Comparison of ENCODE assay signal across 8 cellular contexts in the genomic region with DNA sequence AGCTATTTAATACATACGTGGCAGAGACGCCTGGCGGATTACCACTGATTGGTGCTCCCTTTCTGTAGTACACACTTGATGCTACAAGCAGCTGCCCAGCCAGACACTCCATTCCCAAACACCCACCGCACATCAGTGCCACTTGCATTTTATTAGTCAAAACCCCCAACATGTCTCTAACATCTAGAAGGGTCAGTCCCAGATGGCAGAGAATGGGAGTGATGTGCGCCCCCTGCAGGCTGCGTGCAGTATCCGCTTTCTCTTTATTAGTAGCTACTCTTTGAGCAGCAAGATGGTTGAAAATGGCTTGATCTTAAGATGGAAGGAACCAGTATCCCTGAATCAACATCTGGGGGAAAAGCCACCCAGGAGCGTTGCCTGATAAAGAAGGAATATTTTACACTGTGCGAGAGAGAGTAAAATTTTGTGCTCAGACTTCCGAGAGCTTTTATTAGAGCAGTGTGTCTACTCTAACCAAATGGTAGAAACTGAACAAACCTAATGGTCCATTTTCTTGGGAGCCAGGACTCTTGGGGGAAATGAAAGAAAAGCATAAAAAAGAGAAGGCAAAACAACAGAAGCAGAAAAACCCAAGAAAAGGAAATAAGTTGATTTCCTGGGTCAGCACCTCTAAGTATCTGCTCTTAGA.
A peak's percentile ranks its signal among the peaks of the same experiment; 100 is the strongest.
DNase-seq lines count a peak whose midpoint lies in the region; ATAC-seq and TF ChIP-seq lines count a peak whose summit lies in the region.

No MANE protein-coding gene starts in this region.

- CTCF ChIA-PET in WTC11 (lab: Charles Lee): interaction anchor here (0.5 to 3.1 kb wide), 51 partner anchors 10 to 1145 kb away, joined by 3 to 50 read pairs (median 4); a partner anchor contains a TSS

- in situ Hi-C loops in ACHN (cut with HindIII; ENCODE audit: low pct_ligation_motif_present, low pct_unique_long_range_greater_than_20kb, low sequenced_read_pairs): no loop called here

- POLR2A ChIA-PET in WTC11 (lab: Charles Lee): interaction anchor here (0.5 kb wide), 1 partner anchor 90 kb away, joined by 3 read pairs; no protein-coding TSS in a partner anchor

- H3K4me3 Mint-ChIP-seq in WTC11: no peak overlapping the region

- H3K9me3 Mint-ChIP-seq in WTC11: peaks cover 7% of the 10 kb centered on the region

- DNase-seq in ACHN (peak; percentile 12), GM20000 (ENCODE audit: low spot score) (peak; percentile 13), WTC11 (ENCODE audit: low spot score) (peak; percentile 80), germinal center (ENCODE audit: low spot score) (peak; percentile 17), DMS153 treated with DMSO at 0.1 percent for 48 hours (lab: John Stamatoyannopoulos, UW; ENCODE audit: unreplicated experiment) (no peak), DMS114 treated with DMSO at 0.1 percent for 48 hours (lab: John Stamatoyannopoulos, UW; ENCODE audit: unreplicated experiment) (no peak), GM19240 (ENCODE audit: insufficient read length, low spot score) (no peak)

- TF ChIP-seq CTCF in GM20000 (IDR thresholded peaks at IDR 0.05; ENCODE audit: extremely low read depth, missing control alignments) (peak; percentile 54), WTC11 (IDR thresholded peaks at IDR 0.05) (peak; percentile 79)

- H3K4me1 Mint-ChIP-seq in WTC11: peaks cover 32% of the 10 kb centered on the region

- no peak overlapping the region for H3K27ac Mint-ChIP-seq in WTC11

- H3K36me3 Mint-ChIP-seq in WTC11: no peaks in the 10 kb centered on the region

- ATAC-seq in WTC11: peak; percentile 74
- ATAC-seq in GM19397 (IDR thresholded peaks at IDR 0.05; ENCODE audit: unreplicated experiment): no peak

- no peaks in the 10 kb centered on the region; the same call in 1 of the 2 replicates for H3K27me3 Mint-ChIP-seq in WTC11 (ENCODE audit: low read depth)

TF ChIP-seq in WTC11, 78 proteins besides CTCF, POLR2A, EP300 and RAD21:
- TF ChIP-seq ZNF121 (CRISPR knock-in tag; IDR thresholded peaks at IDR 0.05) (no peak), ZNF423 (CRISPR knock-in tag; IDR thresholded peaks at IDR 0.05) (no peak), SP1 (CRISPR knock-in tag; conservative IDR thresholded peaks at IDR 0.05) (no peak), JAZF1 (CRISPR knock-in tag; IDR thresholded peaks at IDR 0.05) (no peak), JUN (CRISPR knock-in tag; IDR thresholded peaks at IDR 0.05) (no peak), TCF7 (CRISPR knock-in tag; IDR thresholded peaks at IDR 0.05; ENCODE audit: low read depth) (no peak)
- TF ChIP-seq, protein P1, sequence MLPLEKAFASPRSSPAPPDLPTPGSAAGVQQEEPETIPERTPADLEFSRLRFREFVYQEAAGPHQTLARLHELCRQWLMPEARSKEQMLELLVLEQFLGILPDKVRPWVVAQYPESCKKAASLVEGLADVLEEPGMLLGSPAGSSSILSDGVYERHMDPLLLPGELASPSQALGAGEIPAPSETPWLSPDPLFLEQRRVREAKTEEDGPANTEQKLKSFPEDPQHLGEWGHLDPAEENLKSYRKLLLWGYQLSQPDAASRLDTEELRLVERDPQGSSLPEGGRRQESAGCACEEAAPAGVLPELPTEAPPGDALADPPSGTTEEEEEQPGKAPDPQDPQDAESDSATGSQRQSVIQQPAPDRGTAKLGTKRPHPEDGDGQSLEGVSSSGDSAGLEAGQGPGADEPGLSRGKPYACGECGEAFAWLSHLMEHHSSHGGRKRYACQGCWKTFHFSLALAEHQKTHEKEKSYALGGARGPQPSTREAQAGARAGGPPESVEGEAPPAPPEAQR (CRISPR knock-in tag; IDR thresholded peaks at IDR 0.05): no peak
- TF ChIP-seq, protein P2, sequence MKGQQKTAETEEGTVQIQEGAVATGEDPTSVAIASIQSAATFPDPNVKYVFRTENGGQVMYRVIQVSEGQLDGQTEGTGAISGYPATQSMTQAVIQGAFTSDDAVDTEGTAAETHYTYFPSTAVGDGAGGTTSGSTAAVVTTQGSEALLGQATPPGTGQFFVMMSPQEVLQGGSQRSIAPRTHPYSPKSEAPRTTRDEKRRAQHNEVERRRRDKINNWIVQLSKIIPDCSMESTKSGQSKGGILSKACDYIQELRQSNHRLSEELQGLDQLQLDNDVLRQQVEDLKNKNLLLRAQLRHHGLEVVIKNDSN (CRISPR knock-in tag; IDR thresholded peaks at IDR 0.05): no peak
- TF ChIP-seq, protein P3, sequence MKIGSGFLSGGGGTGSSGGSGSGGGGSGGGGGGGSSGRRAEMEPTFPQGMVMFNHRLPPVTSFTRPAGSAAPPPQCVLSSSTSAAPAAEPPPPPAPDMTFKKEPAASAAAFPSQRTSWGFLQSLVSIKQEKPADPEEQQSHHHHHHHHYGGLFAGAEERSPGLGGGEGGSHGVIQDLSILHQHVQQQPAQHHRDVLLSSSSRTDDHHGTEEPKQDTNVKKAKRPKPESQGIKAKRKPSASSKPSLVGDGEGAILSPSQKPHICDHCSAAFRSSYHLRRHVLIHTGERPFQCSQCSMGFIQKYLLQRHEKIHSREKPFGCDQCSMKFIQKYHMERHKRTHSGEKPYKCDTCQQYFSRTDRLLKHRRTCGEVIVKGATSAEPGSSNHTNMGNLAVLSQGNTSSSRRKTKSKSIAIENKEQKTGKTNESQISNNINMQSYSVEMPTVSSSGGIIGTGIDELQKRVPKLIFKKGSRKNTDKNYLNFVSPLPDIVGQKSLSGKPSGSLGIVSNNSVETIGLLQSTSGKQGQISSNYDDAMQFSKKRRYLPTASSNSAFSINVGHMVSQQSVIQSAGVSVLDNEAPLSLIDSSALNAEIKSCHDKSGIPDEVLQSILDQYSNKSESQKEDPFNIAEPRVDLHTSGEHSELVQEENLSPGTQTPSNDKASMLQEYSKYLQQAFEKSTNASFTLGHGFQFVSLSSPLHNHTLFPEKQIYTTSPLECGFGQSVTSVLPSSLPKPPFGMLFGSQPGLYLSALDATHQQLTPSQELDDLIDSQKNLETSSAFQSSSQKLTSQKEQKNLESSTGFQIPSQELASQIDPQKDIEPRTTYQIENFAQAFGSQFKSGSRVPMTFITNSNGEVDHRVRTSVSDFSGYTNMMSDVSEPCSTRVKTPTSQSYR (CRISPR knock-in tag; IDR thresholded peaks at IDR 0.05): no peak
- TF ChIP-seq, protein P4, sequence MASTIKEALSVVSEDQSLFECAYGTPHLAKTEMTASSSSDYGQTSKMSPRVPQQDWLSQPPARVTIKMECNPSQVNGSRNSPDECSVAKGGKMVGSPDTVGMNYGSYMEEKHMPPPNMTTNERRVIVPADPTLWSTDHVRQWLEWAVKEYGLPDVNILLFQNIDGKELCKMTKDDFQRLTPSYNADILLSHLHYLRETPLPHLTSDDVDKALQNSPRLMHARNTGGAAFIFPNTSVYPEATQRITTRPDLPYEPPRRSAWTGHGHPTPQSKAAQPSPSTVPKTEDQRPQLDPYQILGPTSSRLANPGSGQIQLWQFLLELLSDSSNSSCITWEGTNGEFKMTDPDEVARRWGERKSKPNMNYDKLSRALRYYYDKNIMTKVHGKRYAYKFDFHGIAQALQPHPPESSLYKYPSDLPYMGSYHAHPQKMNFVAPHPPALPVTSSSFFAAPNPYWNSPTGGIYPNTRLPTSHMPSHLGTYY (CRISPR knock-in tag; IDR thresholded peaks at IDR 0.05): no peak
- TF ChIP-seq, protein P5, sequence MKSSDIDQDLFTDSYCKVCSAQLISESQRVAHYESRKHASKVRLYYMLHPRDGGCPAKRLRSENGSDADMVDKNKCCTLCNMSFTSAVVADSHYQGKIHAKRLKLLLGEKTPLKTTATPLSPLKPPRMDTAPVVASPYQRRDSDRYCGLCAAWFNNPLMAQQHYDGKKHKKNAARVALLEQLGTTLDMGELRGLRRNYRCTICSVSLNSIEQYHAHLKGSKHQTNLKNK (CRISPR knock-in tag; IDR thresholded peaks at IDR 0.05): no peak
- TF ChIP-seq, protein P6, sequence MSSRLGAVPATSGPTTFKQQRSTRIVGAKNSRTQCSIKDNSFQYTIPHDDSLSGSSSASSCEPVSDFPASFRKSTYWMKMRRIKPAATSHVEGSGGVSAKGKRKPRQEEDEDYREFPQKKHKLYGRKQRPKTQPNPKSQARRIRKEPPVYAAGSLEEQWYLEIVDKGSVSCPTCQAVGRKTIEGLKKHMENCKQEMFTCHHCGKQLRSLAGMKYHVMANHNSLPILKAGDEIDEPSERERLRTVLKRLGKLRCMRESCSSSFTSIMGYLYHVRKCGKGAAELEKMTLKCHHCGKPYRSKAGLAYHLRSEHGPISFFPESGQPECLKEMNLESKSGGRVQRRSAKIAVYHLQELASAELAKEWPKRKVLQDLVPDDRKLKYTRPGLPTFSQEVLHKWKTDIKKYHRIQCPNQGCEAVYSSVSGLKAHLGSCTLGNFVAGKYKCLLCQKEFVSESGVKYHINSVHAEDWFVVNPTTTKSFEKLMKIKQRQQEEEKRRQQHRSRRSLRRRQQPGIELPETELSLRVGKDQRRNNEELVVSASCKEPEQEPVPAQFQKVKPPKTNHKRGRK (CRISPR knock-in tag; IDR thresholded peaks at IDR 0.05; ENCODE audit: borderline replicate concordance): no peak

Comparison
In these comparisons a context has a peak if more than half of its experiments do, and no peak if none do; other contexts are left out.
1. DNase-seq: peak in ACHN (single experiment), GM20000 (single experiment), WTC11 (single experiment) and germinal center (single experiment); none in DMS153 treated with DMSO at 0.1 percent for 48 hours (single experiment), DMS114 treated with DMSO at 0.1 percent for 48 hours (single experiment) and GM19240 (single experiment).